10 cellular contexts compared by ENCODE assay signal in genomic region chr3:132017137-132017536, GRCh38. TPM values are rescaled to one million over a fixed set of nuclear protein-coding genes. Genes with fewer than 3 reads are reported as not detected.
"Had no signal": no experiment of that assay in that cellular context is flagged by ENCODE, and none has a peak within 500 bp of the region (broad histone marks: within the 10 kb centered on the region; RNA-seq: fewer than 3 reads in every experiment).

No MANE protein-coding gene starts in this region.

- H3K9me3 ChIP-seq: HAP-1 had no signal

- H3K36me3 ChIP-seq: HAP-1 had no signal

- FAIRE-seq: HTR-8/SVneo had no signal

- H3K4me3 ChIP-seq: GM23248, HAP-1 had no signal

- H3K9ac ChIP-seq: GM23248, KMS-11 had no signal

- H3K4me2 ChIP-seq: KMS-11 had no signal

- H3K4me1 ChIP-seq: HAP-1 had no signal

- ATAC-seq: HCT116 had no signal

- DNase-seq: GM23248, H7, IMR-90, Karpas-422, KBM-7 had no signal

- H3K27ac ChIP-seq: GM23248, KMS-11 had no signal

- H2AFZ ChIP-seq: GM23248 had no signal

RNA-seq across cellular contexts. Expression of gene CPNE4, which starts 17.7 kb away (rescaled TPM):
- total RNA-seq: HT-29, IMR-90 had no signal
- polyA plus RNA-seq: IMR-90 had no signal
